ENCODE assay signal across 3 cellular contexts in genomic region chr2:226052772-226053416, GRCh38.
TF ChIP-seq lines count a peak whose summit lies in the region.

No MANE protein-coding gene starts in this region.

TF ChIP-seq in SK-N-SH, 30 proteins besides CTCF, POLR2A, EP300 and RAD21 (continued from another document):
- TF ChIP-seq IRF3 (IDR thresholded peaks at IDR 0.05; ENCODE audit: low read depth, low read length) (no peak), ELF1 (IDR thresholded peaks at IDR 0.05) (no peak), RFX5 (IDR thresholded peaks at IDR 0.05; ENCODE audit: low read length) (no peak), JUND (IDR thresholded peaks at IDR 0.05) (no peak), SMC3 (IDR thresholded peaks at IDR 0.05; ENCODE audit: low read depth, low read length) (no peak), RXRA (IDR thresholded peaks at IDR 0.05; ENCODE audit: borderline replicate concordance, low read depth) (no peak), MAX (IDR thresholded peaks at IDR 0.05; ENCODE audit: low read depth) (no peak), MEF2A (IDR thresholded peaks at IDR 0.05; ENCODE audit: borderline replicate concordance, low read depth) (no peak), USF2 (IDR thresholded peaks at IDR 0.05; ENCODE audit: borderline replicate concordance, low read depth, low read length) (no peak), SIN3A (IDR thresholded peaks at IDR 0.05; ENCODE audit: borderline replicate concordance, low read depth, low read length) (no peak), FOSL2 (IDR thresholded peaks at IDR 0.05; ENCODE audit: borderline replicate concordance, low read depth) (no peak), YY1 (IDR thresholded peaks at IDR 0.05; ENCODE audit: low read depth) (no peak), NRF1 (IDR thresholded peaks at IDR 0.05; ENCODE audit: low read depth, low read length) (no peak), TCF12 (IDR thresholded peaks at IDR 0.05) (no peak), CHD2 (IDR thresholded peaks at IDR 0.05; ENCODE audit: low read length, partially characterized antibody) (no peak), EZH2phosphoT487 (IDR thresholded peaks at IDR 0.05; ENCODE audit: borderline replicate concordance, low read depth) (no peak), TEAD4 (IDR thresholded peaks at IDR 0.05; ENCODE audit: borderline replicate concordance, insufficient read depth) (no peak), USF1 (IDR thresholded peaks at IDR 0.05; ENCODE audit: borderline replicate concordance, low read depth) (no peak)

TF ChIP-seq in SK-N-SH treated with all-trans-retinoic acid at 6 μM for 48 hours, 23 proteins besides CTCF, POLR2A, EP300 and RAD21 (continued from another document):
- no peak for TF ChIP-seq TSHZ2 (CRISPR knock-in tag; IDR thresholded peaks at IDR 0.05)
- TF ChIP-seq ZC3H10 (CRISPR knock-in tag; IDR thresholded peaks at IDR 0.05), result no peak
- TF ChIP-seq CREB5 (CRISPR knock-in tag; IDR thresholded peaks at IDR 0.05; ENCODE audit: low read depth), result no peak
- TF ChIP-seq ISL1 (CRISPR knock-in tag; IDR thresholded peaks at IDR 0.05), result no peak
- TF ChIP-seq ESRRG (CRISPR knock-in tag; IDR thresholded peaks at IDR 0.05), result no peak

TF ChIP-seq in HCT116, 20 proteins besides CTCF, POLR2A, EP300 and RAD21 (continued from another document):
- TF ChIP-seq REST (IDR thresholded peaks at IDR 0.05; ENCODE audit: low read depth), result no peak
- TF ChIP-seq ELF1 (IDR thresholded peaks at IDR 0.05; ENCODE audit: borderline replicate concordance, low read depth), result no peak
- TF ChIP-seq YY1 (IDR thresholded peaks at IDR 0.05; ENCODE audit: extremely low read depth, insufficient replicate concordance, low read depth, low read length), result no peak
- TF ChIP-seq ZNF274 (IDR thresholded peaks at IDR 0.05; ENCODE audit: low read depth, low read length), result no peak
- TF ChIP-seq EZH2phosphoT487 (IDR thresholded peaks at IDR 0.05; ENCODE audit: borderline replicate concordance), result no peak
- no peak for TF ChIP-seq SRF (IDR thresholded peaks at IDR 0.05; ENCODE audit: low read depth)
- TF ChIP-seq CBX3 (IDR thresholded peaks at IDR 0.05; ENCODE audit: low read depth), result no peak
- no peak for TF ChIP-seq SIN3A (IDR thresholded peaks at IDR 0.05; ENCODE audit: low read depth)
- TF ChIP-seq MAX (IDR thresholded peaks at IDR 0.05), result no peak
- no peak for TF ChIP-seq EGR1 (IDR thresholded peaks at IDR 0.05; ENCODE audit: low read depth)
- TF ChIP-seq ZBTB33 (IDR thresholded peaks at IDR 0.05; ENCODE audit: extremely low read depth, insufficient replicate concordance, low read length), result no peak
